ENCODE assay signal across 18 cellular contexts in the genomic region with DNA sequence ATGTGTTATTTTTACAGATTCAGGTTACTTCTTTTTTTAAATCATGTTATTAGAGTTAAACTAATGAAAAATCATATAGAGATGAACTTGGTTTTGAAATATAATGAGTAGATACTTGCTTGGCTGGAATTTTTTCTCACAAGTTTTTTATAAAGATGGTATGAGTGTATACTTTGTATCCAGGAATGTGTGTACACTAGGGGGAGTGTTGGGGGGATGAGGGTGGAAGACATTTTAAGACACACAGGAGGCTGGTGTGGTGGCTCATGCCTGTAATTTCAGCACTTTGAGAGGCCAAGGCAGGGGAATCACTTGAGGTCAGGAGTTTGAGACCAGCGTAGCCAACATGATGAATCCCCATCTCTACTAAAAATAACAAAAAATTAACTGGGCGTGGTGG.
"Had no signal": no experiment of that assay in that cellular context is flagged by ENCODE, and none has a peak within 500 bp of the region (broad histone marks: within the 10 kb centered on the region; RNA-seq: fewer than 3 reads in every experiment).

No MANE protein-coding gene starts in this region.

- H3K4me3 Mint-ChIP-seq: activated CD4-positive, alpha-beta memory T cell treated with anti-CD3 and anti-CD28 coated beads, Interleukin-2, amount 10 ng/mL, durations not matched to agents 7 days and 5 days; activated naive CD8-positive, alpha-beta T cell; activated T-cell treated with anti-CD3 and anti-CD28 coated beads, Interleukin-2, amount 50 U/mL, for 24 hours; central memory CD8-positive, alpha-beta T cell; neural crest cell; stimulated activated naive CD8-positive, alpha-beta T cell treated with anti-CD3 and anti-CD28 coated beads, Interleukin-15, amount 100 ng/mL, for 72 hours had no signal

- H3K9me3 Mint-ChIP-seq: activated CD4-positive, alpha-beta memory T cell treated with anti-CD3 and anti-CD28 coated beads, Interleukin-2, amount 10 ng/mL, durations not matched to agents 7 days and 5 days; activated T-cell treated with anti-CD3 and anti-CD28 coated beads, Interleukin-2, amount 50 U/mL, for 24 hours; central memory CD8-positive, alpha-beta T cell; stimulated activated naive CD8-positive, alpha-beta T cell treated with anti-CD3 and anti-CD28 coated beads, Interleukin-15, amount 100 ng/mL, for 72 hours; T-cell had no signal

- ATAC-seq: body of pancreas; stimulated activated naive CD8-positive, alpha-beta T cell treated with anti-CD3 and anti-CD28 coated beads, Interleukin-15, amount 100 ng/mL, for 72 hours; T-cell had no signal

- DNase-seq: activated CD4-positive, alpha-beta memory T cell treated with anti-CD3 and anti-CD28 coated beads, Interleukin-2, amount 10 ng/mL, durations not matched to agents 7 days and 5 days; activated gamma-delta T cell; activated T-cell treated with anti-CD3 and anti-CD28 coated beads, Interleukin-2, amount 50 U/mL, for 24 hours; amniotic stem cell; body of pancreas; effector CD8-positive, alpha-beta T cell; foreskin melanocyte; ovary; sigmoid colon; stimulated activated CD4-positive, alpha-beta T cell treated with anti-CD3 and anti-CD28 coated beads, Interleukin-1b, Interleukin-23, amount 100 ng/mL, for 48 hours; stimulated activated naive CD8-positive, alpha-beta T cell treated with anti-CD3 and anti-CD28 coated beads, Interleukin-15, amount 100 ng/mL, for 72 hours; T-cell; T1000; testis; upper lobe of left lung had no signal

- H3K4me3 ChIP-seq: body of pancreas, ovary, sigmoid colon, testis, upper lobe of left lung had no signal

- H3K27me3 Mint-ChIP-seq: activated CD4-positive, alpha-beta memory T cell treated with anti-CD3 and anti-CD28 coated beads, Interleukin-2, amount 10 ng/mL, durations not matched to agents 7 days and 5 days; activated naive CD8-positive, alpha-beta T cell; activated T-cell treated with anti-CD3 and anti-CD28 coated beads, Interleukin-2, amount 50 U/mL, for 24 hours; central memory CD8-positive, alpha-beta T cell; stimulated activated naive CD8-positive, alpha-beta T cell treated with anti-CD3 and anti-CD28 coated beads, Interleukin-15, amount 100 ng/mL, for 72 hours; T-cell had no signal

- H3K27ac Mint-ChIP-seq: activated CD4-positive, alpha-beta memory T cell treated with anti-CD3 and anti-CD28 coated beads, Interleukin-2, amount 10 ng/mL, durations not matched to agents 7 days and 5 days; activated naive CD8-positive, alpha-beta T cell; activated T-cell treated with anti-CD3 and anti-CD28 coated beads, Interleukin-2, amount 50 U/mL, for 24 hours; stimulated activated naive CD8-positive, alpha-beta T cell treated with anti-CD3 and anti-CD28 coated beads, Interleukin-15, amount 100 ng/mL, for 72 hours; T-cell had no signal
